Comparison of ENCODE assay signal across 14 cellular contexts in the genomic region with DNA sequence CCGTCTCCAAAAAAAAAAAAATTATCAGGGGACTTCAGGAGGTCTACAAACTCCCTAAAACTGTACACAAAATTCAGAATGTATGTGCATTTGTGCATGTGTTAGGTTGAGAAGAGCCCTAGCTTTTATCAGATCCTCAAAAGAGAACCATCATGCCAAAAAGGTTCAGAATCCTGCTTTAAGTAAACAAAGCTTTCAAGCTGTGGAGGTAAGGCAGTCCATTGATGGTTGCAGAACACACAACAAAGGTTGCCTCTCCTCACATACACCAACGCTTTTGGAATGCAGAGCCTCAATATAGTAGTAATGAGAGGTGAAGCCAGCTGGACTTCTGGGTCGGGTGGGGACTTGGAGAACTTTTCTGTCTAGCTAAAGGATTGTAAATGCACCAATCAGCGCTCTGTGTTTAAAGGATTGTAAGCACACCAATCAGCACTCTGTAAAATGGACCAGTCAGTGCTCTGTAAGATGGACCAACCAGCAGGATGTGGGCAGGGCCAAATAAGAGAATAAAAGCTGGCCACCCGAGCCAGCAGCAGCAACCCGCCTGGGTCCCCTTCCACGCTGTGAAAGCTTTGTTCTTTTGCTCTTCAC. TPM values are rescaled to one million over a fixed set of nuclear protein-coding genes. Genes with fewer than 3 reads are reported as not detected.
DNase-seq lines count a peak whose midpoint lies in the region; ATAC-seq and TF ChIP-seq lines count a peak whose summit lies in the region.
"Had no signal": no experiment of that assay in that cellular context is flagged by ENCODE, and none has a peak within 500 bp of the region (broad histone marks: within the 10 kb centered on the region; RNA-seq: fewer than 3 reads in every experiment).

No MANE protein-coding gene starts in this region.

- no peak for DNase-seq in CD4-positive, alpha-beta memory T cell
- DNase-seq in activated B cell treated with CpG ODN at 0.5 μM for 24 hours, result no peak
- no peak for DNase-seq in naive thymus-derived CD8-positive, alpha-beta T cell
- DNase-seq in RWPE1 (ENCODE audit: low spot score), result no peak
- DNase-seq in NCI-H524 treated with DMSO at 0.1 percent for 48 hours (lab: John Stamatoyannopoulos, UW), result no peak
- DNase-seq in GM13977 (ENCODE audit: low spot score), result no peak
- DNase-seq: dermis blood vessel endothelial cell, left ventricle myocardium superior, right cardiac atrium, Right ventricle myocardium superior had no signal

- in situ Hi-C loops in GM13977 (cut with MboI; ENCODE audit: low pct_unique_long_range_greater_than_20kb, low sequenced_read_pairs, unreplicated experiment), result no loop called here

- H3K4me3 Mint-ChIP-seq in CD4-positive, alpha-beta memory T cell, result peak overlapping the region; percentile 75 to 90 (median 78)
- peak overlapping the region; percentile 62 for H3K4me3 Mint-ChIP-seq in activated B cell treated with CpG ODN at 0.5 μM for 24 hours
- H3K4me3 Mint-ChIP-seq in naive thymus-derived CD8-positive, alpha-beta T cell, result peak overlapping the region; percentile 63 to 86 (median 80)

- H3K9me3 ChIP-seq in CD4-positive, alpha-beta memory T cell (ENCODE audit: control insufficient read depth in 1 of 2, low read length in 2 of 2), result no peaks in the 10 kb centered on the region
- H3K9me3 ChIP-seq: HAP-1 had no signal

- H3K27ac Mint-ChIP-seq in CD4-positive, alpha-beta memory T cell, result peak overlapping the region; percentile 88 to 97 (median 95)
- H3K27ac Mint-ChIP-seq in activated B cell treated with CpG ODN at 0.5 μM for 24 hours, result peak overlapping the region; percentile 64
- peak overlapping the region; percentile 83 to 98 (median 95) for H3K27ac Mint-ChIP-seq in naive thymus-derived CD8-positive, alpha-beta T cell

- no peaks in the 10 kb centered on the region for H3K27me3 ChIP-seq in CD4-positive, alpha-beta memory T cell (ENCODE audit: insufficient read depth, low read length)

- TF ChIP-seq CTCF in activated B cell treated with CpG ODN at 0.5 μM for 24 hours (IDR thresholded peaks at IDR 0.05) (no peak), RWPE1 (conservative IDR thresholded peaks at IDR 0.05; ENCODE audit: low read depth) (no peak), GM13977 (IDR thresholded peaks at IDR 0.05; ENCODE audit: extremely low read depth, insufficient read depth, missing control alignments) (no peak)

- ATAC-seq in GM19025 (IDR thresholded peaks at IDR 0.05; ENCODE audit: low read depth, unreplicated experiment) (peak; percentile 21), activated B cell treated with CpG ODN at 0.5 μM for 24 hours (ENCODE audit: low read depth) (no peak), esophagus mucosa (no peak)
- peak; percentile 28 to 34 for ATAC-seq in naive thymus-derived CD8-positive, alpha-beta T cell
- ATAC-seq: left ventricle myocardium superior, right cardiac atrium had no signal

- peak overlapping the region in 1 of 2 donors; percentile 13 for H3K4me3 ChIP-seq in CD4-positive, alpha-beta memory T cell (ENCODE audit: low read length in 2 of 2)
- H3K4me3 ChIP-seq: HAP-1 had no signal

- H3K9me3 Mint-ChIP-seq in CD4-positive, alpha-beta memory T cell, result peaks cover 0 to 2% (median 0%) of the 10 kb centered on the region in 8 donors
- H3K9me3 Mint-ChIP-seq in activated B cell treated with CpG ODN at 0.5 μM for 24 hours, result no peaks in the 10 kb centered on the region
- no peaks in the 10 kb centered on the region for H3K9me3 Mint-ChIP-seq in naive thymus-derived CD8-positive, alpha-beta T cell

- POLR2A ChIA-PET in CD4-positive, alpha-beta memory T cell (lab: Charles Lee; ENCODE audit: partially characterized antibody), result interaction anchor here (0.8 to 5.4 kb wide), 9 partner anchors 10 to 57 kb away, joined by 3 to 88 read pairs (median 6); a partner anchor contains a TSS
- POLR2A ChIA-PET in activated B cell treated with CpG ODN at 0.5 μM for 24 hours (lab: Charles Lee) (interaction anchor here (0.5 to 1.7 kb wide), 3 partner anchors 29 to 594 kb away, joined by 3 to 8 read pairs (median 4); no protein-coding TSS in a partner anchor), RWPE1 (lab: Yijun Ruan, JAX; ENCODE audit: low non-redundant PET) (no interaction called here)
- POLR2A ChIA-PET in naive thymus-derived CD8-positive, alpha-beta T cell (lab: Charles Lee), result interaction anchor here (0.8 to 3.7 kb wide), 4 partner anchors 29 to 51 kb away, joined by 4 to 34 read pairs (median 6); no protein-coding TSS in a partner anchor

- H3K27ac ChIP-seq in CD4-positive, alpha-beta memory T cell (ENCODE audit: low read depth, low read length), result peak overlapping the region; percentile 18
- no peak overlapping the region for H3K27ac ChIP-seq in RWPE1
- H3K27ac ChIP-seq: C4-2B had no signal

- no peaks in the 10 kb centered on the region for H3K36me3 ChIP-seq in CD4-positive, alpha-beta memory T cell (ENCODE audit: insufficient read depth, low read length)

- CTCF ChIA-PET in CD4-positive, alpha-beta memory T cell (lab: Charles Lee; ENCODE audit: partially characterized antibody), result interaction anchor here (1.0 to 4.6 kb wide), 4 partner anchors 8 to 98 kb away, joined by 3 to 21 read pairs (median 8); no protein-coding TSS in a partner anchor
- CTCF ChIA-PET in activated B cell treated with CpG ODN at 0.5 μM for 24 hours (lab: Charles Lee), result interaction anchor here (1.0 to 1.5 kb wide), 2 partner anchors 10 to 50 kb away, joined by 3 to 4 read pairs; no protein-coding TSS in a partner anchor
- CTCF ChIA-PET in RWPE1 (lab: Yijun Ruan, JAX), result interaction anchor here (0.7 to 2.2 kb wide), 2 partner anchors 51 to 175 kb away, joined by 6 to 8 read pairs; no protein-coding TSS in a partner anchor

- H3K4me1 Mint-ChIP-seq in CD4-positive, alpha-beta memory T cell, result peaks cover 36 to 73% (median 42%) of the 10 kb centered on the region in 4 donors
- H3K4me1 Mint-ChIP-seq in activated B cell treated with CpG ODN at 0.5 μM for 24 hours, result peaks cover 44% of the 10 kb centered on the region
- peaks cover 23 to 77% (median 70%) of the 10 kb centered on the region in 4 donors for H3K4me1 Mint-ChIP-seq in naive thymus-derived CD8-positive, alpha-beta T cell

- peaks cover 50% of the 10 kb centered on the region for H3K4me1 ChIP-seq in CD4-positive, alpha-beta memory T cell (ENCODE audit: insufficient read depth, low read length)

- intact Hi-C loops in CD4-positive, alpha-beta memory T cell (cut with micrococcal nuclease), result no loop called here
- intact Hi-C loops in activated B cell treated with CpG ODN at 0.5 μM for 24 hours (cut with micrococcal nuclease), result no loop called here

- H3K27me3 Mint-ChIP-seq in CD4-positive, alpha-beta memory T cell, result no peaks in the 10 kb centered on the region
- H3K27me3 Mint-ChIP-seq in activated B cell treated with CpG ODN at 0.5 μM for 24 hours, result no peaks in the 10 kb centered on the region
- H3K27me3 Mint-ChIP-seq in naive thymus-derived CD8-positive, alpha-beta T cell, result no peaks in the 10 kb centered on the region

- peaks cover 4 to 5% of the 10 kb centered on the region in 2 donors for H3K36me3 Mint-ChIP-seq in CD4-positive, alpha-beta memory T cell
- peaks cover 13% of the 10 kb centered on the region for H3K36me3 Mint-ChIP-seq in activated B cell treated with CpG ODN at 0.5 μM for 24 hours (ENCODE audit: low read depth)
- peaks cover 0 to 3% (median 0%) of the 10 kb centered on the region in 3 donors for H3K36me3 Mint-ChIP-seq in naive thymus-derived CD8-positive, alpha-beta T cell

RNA-seq across cellular contexts. Expression of a gene that starts 57.9 kb away (rescaled TPM):
- 10 to 100 TPM; 78.0 to 78.3 TPM for total RNA-seq in CD4-positive, alpha-beta memory T cell
- 10 to 100 TPM; 16.5 to 32.7 TPM for polyA plus RNA-seq in CD4-positive, alpha-beta memory T cell
- total RNA-seq in activated B cell treated with CpG ODN at 0.5 μM for 24 hours, result 43.8 and 52.1 TPM in 2 replicates
- total RNA-seq in naive thymus-derived CD8-positive, alpha-beta T cell, result 10 to 100 TPM; 73.6 to 86.7 TPM
- polyA plus RNA-seq in naive thymus-derived CD8-positive, alpha-beta T cell, result 10 to 100 TPM; 10.6 to 23.9 (median 15.9) TPM
- 15.5 TPM for total RNA-seq in esophagus mucosa

Comparison
In these comparisons a context has a peak if more than half of its experiments do, and no peak if none do; other contexts are left out.
1. ATAC-seq: peak in GM19025 (single experiment) and naive thymus-derived CD8-positive, alpha-beta T cell (2 of 2); none in activated B cell treated with CpG ODN at 0.5 μM for 24 hours (single experiment) and esophagus mucosa (single experiment).
2. Peak in every context shown above with its lines, with median percentiles within 50 percentile points of each other: H3K27ac Mint-ChIP-seq and H3K4me3 Mint-ChIP-seq.